29 cellular contexts compared by ENCODE assay signal in genomic region chr10:70976063-70976462, GRCh38.
"Had no signal": no experiment of that assay in that cellular context is flagged by ENCODE, and none has a peak within 500 bp of the region (broad histone marks: within the 10 kb centered on the region; RNA-seq: fewer than 3 reads in every experiment).

No MANE protein-coding gene starts in this region.

- DNase-seq: colonic mucosa; cortex of kidney; dermis blood vessel endothelial cell; effector CD4-positive, alpha-beta T cell; effector CD8-positive, alpha-beta T cell; effector memory CD4-positive, alpha-beta T cell; effector memory CD8-positive, alpha-beta T cell; endodermal cell; erythroblast; esophagus squamous epithelium; foreskin fibroblast; foreskin keratinocyte; foreskin melanocyte; gastrocnemius medialis; glutamatergic neuron; head of caudate nucleus; heart left ventricle; heart right ventricle had no signal

- H3K27ac Mint-ChIP-seq: dendritic cell treated with granulocyte-macrophage colony-stimulating factor and Interleukin-4, amounts not matched to agents 40 ng/mL and 50 ng/mL, for 4 days; endodermal cell had no signal

- H3K9me3 Mint-ChIP-seq: dendritic cell treated with granulocyte-macrophage colony-stimulating factor and Interleukin-4, amounts not matched to agents 40 ng/mL and 50 ng/mL, for 4 days; effector memory CD8-positive, alpha-beta T cell had no signal

- H3K4me1 Mint-ChIP-seq: endodermal cell had no signal

- FAIRE-seq: colon, endometrium, endothelial cell of umbilical vein, frontal cortex had no signal

- H3K4me3 ChIP-seq: colonic mucosa, coronary artery, dorsolateral prefrontal cortex, esophagus muscularis mucosa, esophagus squamous epithelium, gastrocnemius medialis, gastroesophageal sphincter, heart left ventricle, heart right ventricle had no signal

- H3K36me3 ChIP-seq: colonic mucosa, esophagus muscularis mucosa, esophagus squamous epithelium, gastrocnemius medialis, gastroesophageal sphincter, heart left ventricle, heart right ventricle had no signal

- H3K27ac ChIP-seq: colonic mucosa, coronary artery, dorsolateral prefrontal cortex, epithelial cell of prostate, esophagus muscularis mucosa, esophagus squamous epithelium, foreskin keratinocyte, gastrocnemius medialis, gastroesophageal sphincter, heart left ventricle, heart right ventricle had no signal

- H3K4me1 ChIP-seq: colonic mucosa, esophagus muscularis mucosa, esophagus squamous epithelium, foreskin keratinocyte, gastrocnemius medialis, gastroesophageal sphincter, heart left ventricle, heart right ventricle had no signal

- H3K9me3 ChIP-seq: colonic mucosa had no signal

- H3K27me3 ChIP-seq: colonic mucosa, gastroesophageal sphincter, heart left ventricle had no signal

- ATAC-seq: effector memory CD8-positive, alpha-beta T cell; esophagus mucosa; foreskin keratinocyte; gastrocnemius medialis; gastroesophageal sphincter; heart left ventricle; heart right ventricle had no signal

- H3K4me3 Mint-ChIP-seq: dendritic cell treated with granulocyte-macrophage colony-stimulating factor and Interleukin-4, amounts not matched to agents 40 ng/mL and 50 ng/mL, for 4 days; effector memory CD8-positive, alpha-beta T cell; endodermal cell had no signal
